In the genomic region with DNA sequence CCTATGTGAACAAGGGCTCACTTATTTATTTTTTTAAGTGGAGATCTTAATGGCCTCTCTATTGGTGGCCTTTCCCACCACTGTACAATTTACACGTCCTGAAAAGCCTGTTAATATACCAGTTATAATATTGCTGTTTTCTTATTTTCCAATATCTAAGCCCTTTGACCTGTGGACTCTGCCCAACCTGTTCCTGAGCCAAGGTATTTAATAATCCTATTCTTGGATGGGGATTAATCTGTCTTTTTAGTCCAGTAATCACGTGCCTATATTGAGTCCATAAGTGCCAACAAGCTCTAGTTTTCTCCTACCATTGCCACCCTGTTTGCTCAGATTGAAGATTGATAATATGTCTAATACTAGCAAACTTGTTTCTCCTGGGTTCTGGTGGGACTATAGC, we compare ENCODE assay signal across 21 cellular contexts. TPM values are rescaled to one million over a fixed set of nuclear protein-coding genes. Genes with fewer than 3 reads are reported as not detected.
DNase-seq lines count a peak whose midpoint lies in the region; ATAC-seq, FAIRE-seq and TF ChIP-seq lines count a peak whose summit lies in the region.
"Had no signal": no experiment of that assay in that cellular context is flagged by ENCODE, and none has a peak within 500 bp of the region (broad histone marks: within the 10 kb centered on the region; RNA-seq: fewer than 3 reads in every experiment).

No MANE protein-coding gene starts in this region.

- no peak for DNase-seq in HepG2 (ENCODE audit: low spot score)
- no peak for DNase-seq in right lobe of liver
- peak; percentile 74 for DNase-seq in small intestine
- no peak for DNase-seq in tibial nerve (ENCODE audit: low spot score in 2 of 2)
- no peak for DNase-seq in activated T-cell treated with anti-CD3 and anti-CD28 coated beads, Interleukin-2, amount 50 U/mL, for 72 hours
- DNase-seq: AML-193; Caco-2; Calu3; CD4-positive, alpha-beta T cell; CD8-positive, alpha-beta T cell; DMS79 treated with DMSO at 0.1 percent for 48 hours; GF-D8 had no signal

- no peak for TF ChIP-seq CTCF in liver (IDR thresholded peaks at IDR 0.05; ENCODE audit: low read depth, low read length, missing input control)
- no peak for TF ChIP-seq CTCF in HepG2 (CRISPR knock-in tag; IDR thresholded peaks at IDR 0.05)
- TF ChIP-seq CTCF in right lobe of liver (IDR thresholded peaks at IDR 0.05) = no peak
- TF ChIP-seq CTCF in tibial nerve (IDR thresholded peaks at IDR 0.05) = no peak

- in situ Hi-C loops in HepG2 (cut with HindIII; ENCODE audit: extremely low pct_ligation_motif_present, low pct_unique_long_range_greater_than_20kb) = no loop called here

- CTCF ChIA-PET in HepG2 (lab: Yijun Ruan, JAX; ENCODE audit: low intra/inter-chr PET ratio, low total read pairs) = no interaction called here

- no peak overlapping the region for H2AFZ ChIP-seq in HepG2 (ENCODE audit: low read length)

- TF ChIP-seq RAD21 in liver (IDR thresholded peaks at IDR 0.05) (no peak), HepG2 (CRISPR knock-in tag; IDR thresholded peaks at IDR 0.05) (no peak)

- no peak overlapping the region for H3K27ac Mint-ChIP-seq in activated T-cell treated with anti-CD3 and anti-CD28 coated beads, Interleukin-2, amount 50 U/mL, for 72 hours
- H3K27ac Mint-ChIP-seq: B cell; CD4-positive, alpha-beta T cell; CD8-positive, alpha-beta T cell had no signal

- intact Hi-C loops in HepG2 (cut with micrococcal nuclease; ENCODE audit: unreplicated experiment) = no loop called here
- intact Hi-C loops in right lobe of liver (cut with DNase I) = no loop called here

- H3K9me3 ChIP-seq in liver (ENCODE audit: control insufficient read depth in 4 of 4, low read length in 3 of 4) (no peaks in the 10 kb centered on the region), HepG2 (ENCODE audit: low read length) (no peaks in the 10 kb centered on the region), right lobe of liver (no peaks in the 10 kb centered on the region), small intestine (ENCODE audit: control insufficient read depth, low read depth) (no peaks in the 10 kb centered on the region), tibial nerve (no peaks in the 10 kb centered on the region)
- H3K9me3 ChIP-seq: A549, Caco-2 had no signal

- H4K20me1 ChIP-seq in HepG2 (ENCODE audit: insufficient read depth, low read length) = no peaks in the 10 kb centered on the region
- H4K20me1 ChIP-seq: BLaER1 treated with 17β-estradiol and CSF1 and Interleukin-3, amounts not matched to agents 10 nM and 100 nM had no signal

- no peaks in the 10 kb centered on the region for H3K27me3 ChIP-seq in liver (ENCODE audit: control insufficient read depth in 4 of 4, insufficient read depth in 4 of 4, low read length in 3 of 4)
- H3K27me3 ChIP-seq in HepG2 (ENCODE audit: control insufficient read depth in 1 of 2, insufficient read depth in 2 of 2, low read length in 2 of 2) = no peaks in the 10 kb centered on the region
- H3K27me3 ChIP-seq in right lobe of liver = no peaks in the 10 kb centered on the region
- no peaks in the 10 kb centered on the region for H3K27me3 ChIP-seq in small intestine (ENCODE audit: control insufficient read depth in 2 of 2, insufficient read depth in 2 of 2, low read length in 2 of 2)
- no peaks in the 10 kb centered on the region for H3K27me3 ChIP-seq in tibial nerve
- H3K27me3 ChIP-seq: BLaER1 treated with 17β-estradiol and CSF1 and Interleukin-3, amounts not matched to agents 10 nM and 100 nM had no signal

- ATAC-seq in HepG2 (no peak), right lobe of liver (peak; percentile 61 to 78 (median 70))
- ATAC-seq in activated T-cell treated with anti-CD3 and anti-CD28 coated beads, Interleukin-2, amount 50 U/mL, for 72 hours (replicated peaks in 1 of 2) = no peak
- ATAC-seq: A549; CD8-positive, alpha-beta T cell had no signal

- POLR2A ChIA-PET in HepG2 (lab: Yijun Ruan, JAX) = no interaction called here

- H3K4me2 ChIP-seq in HepG2 (ENCODE audit: low read depth, low read length) = no peak overlapping the region
- H3K4me2 ChIP-seq: A549; BLaER1 treated with 17β-estradiol and CSF1 and Interleukin-3, amounts not matched to agents 10 nM and 100 nM had no signal

- H3K27me3 Mint-ChIP-seq in activated T-cell treated with anti-CD3 and anti-CD28 coated beads, Interleukin-2, amount 50 U/mL, for 72 hours (ENCODE audit: low read depth) = no peaks in the 10 kb centered on the region
- H3K27me3 Mint-ChIP-seq: B cell; CD4-positive, alpha-beta T cell had no signal

- H3K4me3 ChIP-seq in liver (ENCODE audit: low read depth in 1 of 3, low read length in 3 of 3) (no peak overlapping the region), HepG2 (replicated peaks in 1 of 3; ENCODE audit: insufficient read depth in 1 of 3, low read depth in 2 of 3, low read length in 3 of 3) (no peak overlapping the region), right lobe of liver (no peak overlapping the region), small intestine (ENCODE audit: low read depth in 1 of 2, low read length in 2 of 2) (no peak overlapping the region), tibial nerve (no peak overlapping the region)
- H3K4me3 ChIP-seq: A549; BLaER1 treated with 17β-estradiol and CSF1 and Interleukin-3, amounts not matched to agents 10 nM and 100 nM had no signal

- TF ChIP-seq POLR2A in HepG2 (IDR thresholded peaks at IDR 0.05; ENCODE audit: insufficient read depth in 1 of 2, low read depth in 2 of 2, low read length in 2 of 2) = no peak
- TF ChIP-seq POLR2A in right lobe of liver (IDR thresholded peaks at IDR 0.05) = no peak
- no peak for TF ChIP-seq POLR2A in tibial nerve (IDR thresholded peaks at IDR 0.05)

- H3K4me1 Mint-ChIP-seq in activated T-cell treated with anti-CD3 and anti-CD28 coated beads, Interleukin-2, amount 50 U/mL, for 72 hours (ENCODE audit: low read depth) = no peaks in the 10 kb centered on the region
- H3K4me1 Mint-ChIP-seq: B cell had no signal

- H3K9me3 Mint-ChIP-seq in activated T-cell treated with anti-CD3 and anti-CD28 coated beads, Interleukin-2, amount 50 U/mL, for 72 hours = no peaks in the 10 kb centered on the region
- H3K9me3 Mint-ChIP-seq: CD8-positive, alpha-beta T cell had no signal

- H3K79me2 ChIP-seq in HepG2 (ENCODE audit: insufficient read depth, low read length) = no peaks in the 10 kb centered on the region

- 31% methylated on average over 2 of the region's 2 CpGs for WGBS in liver
- 95% methylated on average over 2 of the region's 2 CpGs for WGBS in HepG2 (ENCODE audit: low lambda C conversion rate)
- 38% methylated on average over 2 of the region's 2 CpGs for WGBS in right lobe of liver (ENCODE audit: insufficient coverage, low coverage, low lambda C conversion rate, missing lambda C conversion rate)
- 18 to 56% (median 23%) methylated on average over 2 of the region's 2 CpGs for WGBS in small intestine, 3 donors
- 61 to 68% methylated on average over 2 of the region's 2 CpGs for WGBS in tibial nerve, 2 donors

- H3K36me3 ChIP-seq in liver (ENCODE audit: control insufficient read depth in 4 of 4, insufficient read depth in 3 of 4, low read depth in 1 of 4, low read length in 3 of 4) (no peaks in the 10 kb centered on the region), HepG2 (replicated peaks in 1 of 2; ENCODE audit: control insufficient read depth in 1 of 2, insufficient read depth in 2 of 2, low read length in 2 of 2) (no peaks in the 10 kb centered on the region), right lobe of liver (no peaks in the 10 kb centered on the region), small intestine (ENCODE audit: control insufficient read depth in 2 of 2, insufficient read depth in 2 of 2, low read length in 2 of 2) (no peaks in the 10 kb centered on the region), tibial nerve (peaks cover 0 to 4% (median 0%) of the 10 kb centered on the region in 3 donors)

- H3K4me1 ChIP-seq in liver (ENCODE audit: control insufficient read depth in 4 of 4, insufficient read depth in 4 of 4, low read length in 3 of 4) (peaks cover 0 to 12% (median 0%) of the 10 kb centered on the region in 4 donors), HepG2 (ENCODE audit: insufficient read depth, low read length) (no peaks in the 10 kb centered on the region), right lobe of liver (peaks cover 0 to 7% (median 2%) of the 10 kb centered on the region in 4 donors), small intestine (ENCODE audit: control insufficient read depth in 2 of 2, insufficient read depth in 1 of 2, low read depth in 1 of 2, low read length in 1 of 2) (peaks cover 2 to 4% of the 10 kb centered on the region in 2 donors), tibial nerve (no peaks in the 10 kb centered on the region)
- H3K4me1 ChIP-seq: A549; BLaER1 treated with 17β-estradiol and CSF1 and Interleukin-3, amounts not matched to agents 10 nM and 100 nM; Caco-2 had no signal

- H3K27ac ChIP-seq in liver (ENCODE audit: low read depth in 1 of 2, low read length in 2 of 2) = no peak overlapping the region
- H3K27ac ChIP-seq in HepG2 (ENCODE audit: extremely low read length, insufficient read depth, low read length) = no peak overlapping the region
- H3K27ac ChIP-seq in right lobe of liver = no peak overlapping the region
- H3K27ac ChIP-seq in small intestine (ENCODE audit: low read depth in 1 of 2, low read length in 1 of 2) = peak overlapping the region in 1 of 2 donors; percentile 11
- no peak overlapping the region for H3K27ac ChIP-seq in tibial nerve
- H3K27ac ChIP-seq: 22Rv1; A549; BLaER1 treated with 17β-estradiol and CSF1 and Interleukin-3, amounts not matched to agents 10 nM and 100 nM; C4-2B had no signal

- TF ChIP-seq EP300 in HepG2 (IDR thresholded peaks at IDR 0.05; ENCODE audit: low read depth in 2 of 2, low read length in 2 of 2) (no peak), HepG2 (CRISPR knock-in tag; IDR thresholded peaks at IDR 0.05; ENCODE audit: borderline replicate concordance) (no peak), tibial nerve (IDR thresholded peaks at IDR 0.05) (no peak)

- no peak overlapping the region for H3K4me3 Mint-ChIP-seq in activated T-cell treated with anti-CD3 and anti-CD28 coated beads, Interleukin-2, amount 50 U/mL, for 72 hours
- H3K4me3 Mint-ChIP-seq: B cell; CD4-positive, alpha-beta T cell; CD8-positive, alpha-beta T cell had no signal

- H3K9ac ChIP-seq in liver (ENCODE audit: low read depth in 1 of 2, low read length in 2 of 2) = no peak overlapping the region
- no peak overlapping the region for H3K9ac ChIP-seq in HepG2 (ENCODE audit: insufficient read depth, low read depth, low read length)
- H3K9ac ChIP-seq: BLaER1 treated with 17β-estradiol and CSF1 and Interleukin-3, amounts not matched to agents 10 nM and 100 nM had no signal

- FAIRE-seq in HepG2 (lab: Jason Lieb, UNC) (no peak), small intestine (lab: Jason Lieb, UNC) (no peak)
- FAIRE-seq: A549, D721Med, GM12891, GM18507 had no signal

- peaks cover 0 to 4% of the 10 kb centered on the region in 2 donors for H3K36me3 Mint-ChIP-seq in activated T-cell treated with anti-CD3 and anti-CD28 coated beads, Interleukin-2, amount 50 U/mL, for 72 hours (ENCODE audit: insufficient read depth in 2 of 2)

- no TSS peak for BruUV-seq in HepG2 (replicated peaks; lab: Mats Ljungman, UMichigan)

RNA-seq across cellular contexts. Expression of a gene that starts 42.7 kb away (rescaled TPM):
- 10 to 100 TPM; 13.3 to 15.9 TPM for total RNA-seq in liver
- 1 to 10 TPM; 2.0 to 5.8 TPM for polyA plus RNA-seq in liver
- 12.9 and 13.5 TPM in 2 replicates for total RNA-seq in HepG2 (2016; rRNA removed; fragmentation: Illumina TruSeq; extraction: Trizol)
- 4.3 and 8.4 TPM in 2 replicates for total RNA-seq in HepG2 (2016; cell fraction: cytosol; rRNA removed; fragmentation: Illumina TruSeq; extraction: Trizol; ENCODE audit: low read depth)
- total RNA-seq in HepG2 (2016; cell fraction: insoluble cytoplasmic fraction; rRNA removed; fragmentation: Illumina TruSeq; extraction: Trizol) = 12.8 and 17.3 TPM in 2 replicates
- total RNA-seq in HepG2 (2016; cell fraction: membrane; rRNA removed; fragmentation: Illumina TruSeq; extraction: Trizol) = 7.6 and 8.4 TPM in 2 replicates
- total RNA-seq in HepG2 (2016; cell fraction: nucleus; rRNA removed; fragmentation: Illumina TruSeq; extraction: Trizol) = 41.7 and 43.4 TPM in 2 replicates
- 20.1 and 26.4 TPM in 2 replicates for polyA plus RNA-seq in HepG2 (2011; rRNA removed)
- 9.4 and 12.2 TPM in 2 replicates for polyA plus RNA-seq in HepG2 (2011; cell fraction: cytosol; rRNA removed)
- polyA plus RNA-seq in HepG2 (2011; cell fraction: nucleus; rRNA removed) = 15.7 and 19.1 TPM in 2 replicates
- 10.0 and 12.1 TPM in 2 replicates for polyA plus RNA-seq in HepG2 (2012)
- polyA plus RNA-seq in HepG2 (2016; cell fraction: cytosol; fragmentation: Illumina TruSeq; extraction: Trizol; ENCODE audit: low read depth) = 5.8 and 8.9 TPM in 2 replicates
- polyA plus RNA-seq in HepG2 (2016; cell fraction: insoluble cytoplasmic fraction; fragmentation: Illumina TruSeq; extraction: Trizol; ENCODE audit: low read depth) = 11.2 and 12.1 TPM in 2 replicates
- polyA plus RNA-seq in HepG2 (2016; cell fraction: membrane; fragmentation: Illumina TruSeq; extraction: Trizol; ENCODE audit: low read depth) = 11.3 and 14.5 TPM in 2 replicates
- polyA plus RNA-seq in HepG2 (2016; cell fraction: nucleus; fragmentation: Illumina TruSeq; extraction: Trizol; ENCODE audit: insufficient read depth, low read depth) = 15.6 and 19.3 TPM in 2 replicates
- polyA minus RNA-seq in HepG2 (2011; rRNA and poly(A)+ RNA removed; ENCODE audit: low replicate concordance) = 76.1 and 285 TPM in 2 replicates
- 16.7 and 35.9 TPM in 2 replicates for polyA minus RNA-seq in HepG2 (2011; cell fraction: cytosol; rRNA and poly(A)+ RNA removed)
- 211 and 318 TPM in 2 replicates for polyA minus RNA-seq in HepG2 (2011; cell fraction: nucleus; rRNA and poly(A)+ RNA removed)
- 10 to 100 TPM in 3 of 6 experiments, 1 to 10 TPM in 3; 7.9 to 15.6 (median 11.9) TPM for total RNA-seq in right lobe of liver
- 1 to 10 TPM; 2.7 to 6.2 (median 3.1) TPM for polyA plus RNA-seq in small intestine
- 10 to 100 TPM; 28.5 to 46.5 (median 40.9) TPM for total RNA-seq in tibial nerve
- 10 to 100 TPM; 34.7 to 40.9 TPM for total RNA-seq in activated T-cell treated with anti-CD3 and anti-CD28 coated beads, Interleukin-2, amount 50 U/mL, for 72 hours

RNA-seq across cellular contexts. Expression of a gene that starts 43.1 kb away (rescaled TPM):
- total RNA-seq in liver (10 to 100 TPM; 28.1 to 50.2 TPM), HepG2 (2016; rRNA removed; fragmentation: Illumina TruSeq; extraction: Trizol) (84.8 and 135 TPM in 2 replicates), right lobe of liver (10 to 100 TPM; 18.6 to 61.4 (median 22.9) TPM), tibial nerve (10 to 100 TPM; 38.7 to 85.0 (median 45.5) TPM)
- polyA plus RNA-seq in liver (10 to 100 TPM in 1 of 2 donors, 1 to 10 TPM in 1; 9.7 to 18.5 TPM), HepG2 (2011; rRNA removed) (26.4 and 28.6 TPM in 2 replicates), small intestine (10 to 100 TPM; 10.1 to 16.0 (median 11.1) TPM)
- 78.0 and 80.0 TPM in 2 replicates for total RNA-seq in HepG2 (2016; cell fraction: cytosol; rRNA removed; fragmentation: Illumina TruSeq; extraction: Trizol; ENCODE audit: low read depth)
- total RNA-seq in HepG2 (2016; cell fraction: insoluble cytoplasmic fraction; rRNA removed; fragmentation: Illumina TruSeq; extraction: Trizol) = 78.3 and 142 TPM in 2 replicates
- 42.7 and 44.3 TPM in 2 replicates for total RNA-seq in HepG2 (2016; cell fraction: membrane; rRNA removed; fragmentation: Illumina TruSeq; extraction: Trizol)
- total RNA-seq in HepG2 (2016; cell fraction: nucleus; rRNA removed; fragmentation: Illumina TruSeq; extraction: Trizol) = 69.9 and 72.4 TPM in 2 replicates
- 19.7 and 32.1 TPM in 2 replicates for polyA plus RNA-seq in HepG2 (2011; cell fraction: cytosol; rRNA removed)
- 18.3 and 19.1 TPM in 2 replicates for polyA plus RNA-seq in HepG2 (2011; cell fraction: nucleus; rRNA removed)
- 33.2 and 53.6 TPM in 2 replicates for polyA plus RNA-seq in HepG2 (2012)
- 11.5 and 11.9 TPM in 2 replicates for polyA plus RNA-seq in HepG2 (2016; cell fraction: cytosol; fragmentation: Illumina TruSeq; extraction: Trizol; ENCODE audit: low read depth)
- polyA plus RNA-seq in HepG2 (2016; cell fraction: insoluble cytoplasmic fraction; fragmentation: Illumina TruSeq; extraction: Trizol; ENCODE audit: low read depth) = 103 and 106 TPM in 2 replicates
- 13.1 and 13.3 TPM in 2 replicates for polyA plus RNA-seq in HepG2 (2016; cell fraction: membrane; fragmentation: Illumina TruSeq; extraction: Trizol; ENCODE audit: low read depth)
- 46.6 and 57.0 TPM in 2 replicates for polyA plus RNA-seq in HepG2 (2016; cell fraction: nucleus; fragmentation: Illumina TruSeq; extraction: Trizol; ENCODE audit: insufficient read depth, low read depth)
- 16.1 and 20.2 TPM in 2 replicates for polyA minus RNA-seq in HepG2 (2011; rRNA and poly(A)+ RNA removed; ENCODE audit: low replicate concordance)
- polyA minus RNA-seq in HepG2 (2011; cell fraction: cytosol; rRNA and poly(A)+ RNA removed) = 34.1 and 44.2 TPM in 2 replicates
- polyA minus RNA-seq in HepG2 (2011; cell fraction: nucleus; rRNA and poly(A)+ RNA removed) = 145 and 169 TPM in 2 replicates
- total RNA-seq in activated T-cell treated with anti-CD3 and anti-CD28 coated beads, Interleukin-2, amount 50 U/mL, for 72 hours = 10 to 100 TPM; 28.3 to 32.0 TPM

Comparison
In these comparisons a context has a peak if more than half of its experiments do, and no peak if none do; other contexts are left out.
1. ATAC-seq: peak in right lobe of liver (4 of 4); none in HepG2 (single experiment) and activated T-cell treated with anti-CD3 and anti-CD28 coated beads, Interleukin-2, amount 50 U/mL, for 72 hours (0 of 2).